8 cellular contexts compared by ENCODE assay signal in the genomic region with DNA sequence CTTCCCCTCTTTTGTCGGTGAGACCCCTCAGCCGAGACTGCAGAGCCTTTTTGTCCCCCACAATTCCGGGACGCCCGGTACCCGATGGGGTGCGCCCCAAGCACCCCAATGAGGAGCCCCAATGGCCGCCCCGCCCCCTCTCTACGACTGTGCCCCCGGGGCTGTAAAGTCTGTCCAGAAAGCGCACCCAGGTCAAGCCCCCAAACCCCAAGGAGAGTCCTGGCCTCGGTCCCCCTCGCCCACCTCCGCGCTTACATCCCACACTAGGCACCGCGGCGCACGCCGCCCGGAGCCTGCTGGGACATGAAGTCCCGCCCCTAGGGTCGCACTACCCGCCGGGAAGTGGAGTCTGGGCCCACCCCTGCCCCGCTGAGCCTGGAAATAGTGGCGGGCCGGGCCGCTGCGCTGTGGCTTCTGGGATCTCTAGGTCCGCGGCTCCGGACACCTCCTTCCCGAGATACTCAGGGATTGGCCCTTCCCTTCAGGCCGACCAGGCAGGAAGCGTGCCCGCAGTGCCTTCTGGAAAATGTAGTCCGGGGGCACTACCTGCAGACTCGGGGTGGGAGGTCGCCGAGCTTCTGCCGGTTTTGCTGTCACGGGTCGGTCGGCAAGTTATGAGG. TPM values are rescaled to one million over a fixed set of nuclear protein-coding genes. Genes with fewer than 3 reads are reported as not detected.
DNase-seq lines count a peak whose midpoint lies in the region; ATAC-seq and TF ChIP-seq lines count a peak whose summit lies in the region.

A gene (minus strand): TSS at position 281 of the 620 bp plus-strand sequence. CDS start 442 bp downstream, outside the sequence.

- CTCF ChIA-PET in PC-3 (lab: Charles Lee), result no interaction called here

- intact Hi-C loops in PC-3 (cut with micrococcal nuclease), result loop anchor here (2.0 kb wide), 1 partner anchor 32 kb away; a partner anchor contains a TSS

- no peak within 1 kb of the TSS; the same call in 1 of the 2 replicates for H3K27ac ChIP-seq in PC-3 (ENCODE audit: low read length)

- peaks cover 18% of the 10 kb centered on the region for H3K79me2 ChIP-seq in PC-3 (ENCODE audit: low read length)

- H3K9me2 ChIP-seq in PC-3 (replicated peaks; ENCODE audit: low read length), result no peaks in the 10 kb centered on the region

- DNase-seq in COLO829 (ENCODE audit: low spot score) (peak; percentile 96), PC-3 (peak; percentile 99), activated T-cell treated with anti-CD3 and anti-CD28 coated beads for 4 hours (peak; percentile 60), epithelial cell of esophagus (ENCODE audit: low read depth) (peak; percentile 97)
- DNase-seq in stimulated activated CD8-positive, alpha-beta memory T cell treated with anti-CD3 and anti-CD28 coated beads, Interleukin-2, amount 100 ng/mL, for 48 hours (ENCODE audit: low read depth in 2 of 2), result peak; percentile 78 to 80

- peak within 1 kb of the TSS; percentile 84 for H3K9ac ChIP-seq in PC-3 (ENCODE audit: low read length)

- H3K4me3 ChIP-seq in PC-3 (ENCODE audit: low read length) (peak within 1 kb of the TSS; percentile 89), epithelial cell of esophagus (ENCODE audit: low read length) (peak within 1 kb of the TSS; percentile 78), mononuclear cell (ENCODE audit: low read length) (peak within 1 kb of the TSS; percentile 73)

- H3K4me3 Mint-ChIP-seq in IgD-negative memory B cell, result peak within 1 kb of the TSS; percentile 93 to 98 (median 96)

- H3K36me3 Mint-ChIP-seq in IgD-negative memory B cell, result peaks cover 2% of the 10 kb centered on the region

- no peaks in the 10 kb centered on the region for H3K9me3 Mint-ChIP-seq in IgD-negative memory B cell

- H2AFZ ChIP-seq in PC-3 (ENCODE audit: low read length), result peak within 1 kb of the TSS; percentile 93

- ATAC-seq in GM21515 (IDR thresholded peaks at IDR 0.05; ENCODE audit: unreplicated experiment) (peak; percentile 65), PC-3 (peak; percentile 99)

- no peaks in the 10 kb centered on the region for H3F3A ChIP-seq in PC-3 (ENCODE audit: low read length, unreplicated experiment)

- H3K27me3 Mint-ChIP-seq in IgD-negative memory B cell, result no peaks in the 10 kb centered on the region

- H3K27ac Mint-ChIP-seq in IgD-negative memory B cell, result peak within 1 kb of the TSS; percentile 69 to 87 (median 86)

- TF ChIP-seq CTCF in PC-3 (conservative IDR thresholded peaks at IDR 0.05; ENCODE audit: low read depth, low read length), result no peak
- no peak for TF ChIP-seq CTCF in epithelial cell of esophagus (IDR thresholded peaks at IDR 0.05; ENCODE audit: insufficient read depth, low read depth, low read length, missing control alignments)

- no peaks in the 10 kb centered on the region; the same call in 1 of the 2 replicates for H3K36me3 ChIP-seq in PC-3 (ENCODE audit: low read depth, low read length)

- no peaks in the 10 kb centered on the region for H3K27me3 ChIP-seq in PC-3 (ENCODE audit: low read length)
- no peaks in the 10 kb centered on the region for H3K27me3 ChIP-seq in mononuclear cell (ENCODE audit: insufficient read depth, low read length)

- no peaks in the 10 kb centered on the region for H3K9me3 ChIP-seq in PC-3 (ENCODE audit: low read length)
- no peaks in the 10 kb centered on the region for H3K9me3 ChIP-seq in mononuclear cell (ENCODE audit: low read depth, low read length)

- TSS peak; percentile 44 for BruUV-seq in PC-3 (replicated peaks; lab: Mats Ljungman, UMichigan)

- peaks cover 21 to 26% (median 22%) of the 10 kb centered on the region in 3 donors for H3K4me1 Mint-ChIP-seq in IgD-negative memory B cell

- no peaks in the 10 kb centered on the region for H4K20me1 ChIP-seq in PC-3 (ENCODE audit: low read length)

- peaks cover 10% of the 10 kb centered on the region; the same call in 1 of the 2 replicates for H3K4me1 ChIP-seq in PC-3 (ENCODE audit: insufficient read depth, low read length)
- peaks cover 15% of the 10 kb centered on the region for H3K4me1 ChIP-seq in mononuclear cell (ENCODE audit: insufficient read depth, low read length)

- peak within 1 kb of the TSS; percentile 98 for H3K4me2 ChIP-seq in PC-3 (ENCODE audit: low read length)

- POLR2A ChIA-PET in PC-3 (lab: Charles Lee; ENCODE audit: unreplicated experiment), result interaction anchor here (0.6 kb wide), 1 partner anchor 687 kb away, joined by 3 read pairs; no protein-coding TSS in a partner anchor

RNA-seq across cellular contexts. Expression of the gene that starts here (rescaled TPM):
- 36.4 TPM for polyA plus RNA-seq in IgD-negative memory B cell
- 46.1 and 54.1 TPM in 2 replicates for total RNA-seq in PC-3 (2014; rRNA removed)
- 4.0 TPM for total RNA-seq in mononuclear cell
